9 cellular contexts compared by ENCODE assay signal in genomic region chr11:33015621-33016551, GRCh38. TPM values are rescaled to one million over a fixed set of nuclear protein-coding genes. Genes with fewer than 3 reads are reported as not detected.
DNase-seq lines count a peak whose midpoint lies in the region; ATAC-seq and TF ChIP-seq lines count a peak whose summit lies in the region.
"Had no signal": no experiment of that assay in that cellular context is flagged by ENCODE, and none has a peak within 500 bp of the region (broad histone marks: within the 10 kb centered on the region; RNA-seq: fewer than 3 reads in every experiment).

Gene DEPDC7, plus strand, starts transcription at chr11:33015878. Its CDS starts 78 bp downstream, at chr11:33015956.

- peak within 1 kb of the TSS; percentile 42 to 54 for H3K4me3 ChIP-seq in left lung
- H3K4me3 ChIP-seq: BLaER1 had no signal

- peaks cover 0 to 42% of the 10 kb centered on the region in 2 donors for H3K27me3 ChIP-seq in left lung

- H3K36me3 ChIP-seq in left lung = no peaks in the 10 kb centered on the region
- H3K36me3 ChIP-seq: BLaER1 had no signal

- peaks cover 6 to 22% of the 10 kb centered on the region in 2 donors for H3K4me1 ChIP-seq in left lung

- H3K27ac ChIP-seq in left lung = no peak within 1 kb of the TSS
- H3K27ac ChIP-seq: BLaER1 had no signal

- no peak for TF ChIP-seq CTCF in left lung (IDR thresholded peaks at IDR 0.05)

- no peaks in the 10 kb centered on the region for H3K9me3 ChIP-seq in left lung

- peak; percentile 86 for DNase-seq in A172 (ENCODE audit: low spot score)
- DNase-seq in NCI-H226 = peak; percentile 73
- DNase-seq in activated CD4-positive, alpha-beta T cell treated with anti-CD3 and anti-CD28 coated beads for 48 hours = peak; percentile 88
- peak; percentile 91 for DNase-seq in dedifferentiated amniotic fluid mesenchymal stem cell (ENCODE audit: extremely low spot score)
- peak; percentile 84 to 95 for DNase-seq in left lung
- peak; percentile 68 to 75 for DNase-seq in stimulated activated CD4-positive, alpha-beta T cell treated with anti-CD3 and anti-CD28 coated beads, Interleukin-1b, Interleukin-23, amount 100 ng/mL, for 4 hours (ENCODE audit: low read depth in 2 of 2)

- ATAC-seq in GM18868 (IDR thresholded peaks at IDR 0.05; ENCODE audit: unreplicated experiment) (peak; percentile 59), HG03095 (IDR thresholded peaks at IDR 0.05; ENCODE audit: unreplicated experiment) (peak; percentile 62), left lung (peak; percentile 97)

- intact Hi-C loops in left lung (cut with DNase I) = no loop called here

RNA-seq across cellular contexts. Expression of gene DEPDC7, which starts in this region (rescaled TPM):
- total RNA-seq in A172 (2014; rRNA removed; shearing (Covaris generic)) = 13.6 and 13.8 TPM in 2 replicates
- 1 to 10 TPM; 1.2 to 1.7 TPM for total RNA-seq in left lung
